In the genomic region with DNA sequence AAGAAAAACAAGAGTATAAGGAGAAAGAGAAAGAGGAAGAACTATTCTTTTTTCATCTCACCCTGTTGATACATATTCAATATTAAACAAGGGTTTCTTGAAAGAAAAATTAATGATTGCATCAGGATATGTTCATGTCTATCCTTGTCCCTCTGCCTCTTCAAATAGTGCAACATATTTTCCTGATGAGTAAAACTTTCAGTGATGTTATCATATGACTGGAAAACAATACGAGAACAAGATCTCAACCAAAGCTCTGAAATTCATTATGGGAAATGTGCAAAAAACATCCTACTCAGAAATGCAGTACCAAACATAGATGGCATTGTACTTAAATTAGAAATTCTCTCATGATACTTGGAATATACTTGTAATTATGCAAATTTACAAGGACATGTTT, we compare ENCODE assay signal across 15 cellular contexts.
DNase-seq lines count a peak whose midpoint lies in the region; ATAC-seq and TF ChIP-seq lines count a peak whose summit lies in the region.
"Had no signal": no experiment of that assay in that cellular context is flagged by ENCODE, and none has a peak within 500 bp of the region (broad histone marks: within the 10 kb centered on the region; RNA-seq: fewer than 3 reads in every experiment).

No MANE protein-coding gene starts in this region.

- H3K27ac Mint-ChIP-seq in endothelial cell (ENCODE audit: unreplicated experiment), result no peak overlapping the region
- H3K27ac Mint-ChIP-seq: WTC11 had no signal

- peaks cover 22% of the 10 kb centered on the region for H3K4me1 Mint-ChIP-seq in endothelial cell (ENCODE audit: unreplicated experiment)

- no peaks in the 10 kb centered on the region for H3K9me3 Mint-ChIP-seq in endothelial cell (ENCODE audit: unreplicated experiment)
- H3K9me3 Mint-ChIP-seq: WTC11 had no signal

- peaks cover 12% of the 10 kb centered on the region for H3K4me1 ChIP-seq in foreskin keratinocyte
- H3K4me1 ChIP-seq: parathyroid adenoma had no signal

- no peaks in the 10 kb centered on the region for H3K27me3 ChIP-seq in foreskin keratinocyte

- H3K27me3 Mint-ChIP-seq in endothelial cell (ENCODE audit: unreplicated experiment), result no peaks in the 10 kb centered on the region

- no peaks in the 10 kb centered on the region for H3K36me3 Mint-ChIP-seq in endothelial cell (ENCODE audit: low read depth, unreplicated experiment)
- H3K36me3 Mint-ChIP-seq: WTC11 had no signal

- H3K4me3 Mint-ChIP-seq in endothelial cell (ENCODE audit: unreplicated experiment), result no peak overlapping the region
- H3K4me3 Mint-ChIP-seq: WTC11 had no signal

- peak; percentile 95 for ATAC-seq in foreskin keratinocyte
- no peak for ATAC-seq in left colon
- ATAC-seq: WTC11 had no signal

- in situ Hi-C loops in astrocyte of the spinal cord (cut with HindIII; ENCODE audit: low sequenced_read_pairs), result no loop called here

- no peak for TF ChIP-seq CTCF in astrocyte of the spinal cord (IDR thresholded peaks at IDR 0.05; ENCODE audit: low read depth, low read length)
- TF ChIP-seq CTCF in foreskin keratinocyte (conservative IDR thresholded peaks at IDR 0.05), result no peak
- no peak for TF ChIP-seq CTCF in endothelial cell (IDR thresholded peaks at IDR 0.05; ENCODE audit: unreplicated experiment)

- H3K4me3 ChIP-seq in astrocyte of the spinal cord (ENCODE audit: low read depth, low read length), result no peak overlapping the region

- intact Hi-C loops in left colon (cut with DNase I, micrococcal nuclease), result no loop called here

- peak overlapping the region; percentile 89 for H3K27ac ChIP-seq in foreskin keratinocyte
- H3K27ac ChIP-seq: parathyroid adenoma had no signal

- DNase-seq in A172 (ENCODE audit: low spot score) (peak; percentile 20), HPDE6-E6E7 (ENCODE audit: extremely low spot score) (peak; percentile 29), astrocyte of the spinal cord (ENCODE audit: low read depth, low spot score) (peak; percentile 55), foreskin keratinocyte (peak; percentile 84 to 94), NCI-H526 treated with DMSO at 0.1 percent for 48 hours (lab: John Stamatoyannopoulos, UW) (no peak), left colon (no peak), endothelial cell (ENCODE audit: low spot score) (no peak), activated gamma-delta T cell (lab: John Stamatoyannopoulos, UW) (no peak)
- DNase-seq: activated naive CD4-positive, alpha-beta T cell treated with Interleukin-2 at 50 U/mL for 16 hours; midbrain; OCI-M1; stimulated activated CD4-positive, alpha-beta T cell treated with anti-CD3 and anti-CD28 coated beads, Interleukin-15, amount 100 ng/mL, for 24 hours; T-helper 1 cell had no signal

Comparison
In these comparisons a context has a peak if more than half of its experiments do, and no peak if none do; other contexts are left out.
1. DNase-seq: peak in A172 (single experiment), HPDE6-E6E7 (single experiment), astrocyte of the spinal cord (single experiment) and foreskin keratinocyte (2 of 2); none in NCI-H526 treated with DMSO at 0.1 percent for 48 hours (single experiment), left colon (0 of 2), endothelial cell (single experiment) and activated gamma-delta T cell (single experiment).